In the genomic region with DNA sequence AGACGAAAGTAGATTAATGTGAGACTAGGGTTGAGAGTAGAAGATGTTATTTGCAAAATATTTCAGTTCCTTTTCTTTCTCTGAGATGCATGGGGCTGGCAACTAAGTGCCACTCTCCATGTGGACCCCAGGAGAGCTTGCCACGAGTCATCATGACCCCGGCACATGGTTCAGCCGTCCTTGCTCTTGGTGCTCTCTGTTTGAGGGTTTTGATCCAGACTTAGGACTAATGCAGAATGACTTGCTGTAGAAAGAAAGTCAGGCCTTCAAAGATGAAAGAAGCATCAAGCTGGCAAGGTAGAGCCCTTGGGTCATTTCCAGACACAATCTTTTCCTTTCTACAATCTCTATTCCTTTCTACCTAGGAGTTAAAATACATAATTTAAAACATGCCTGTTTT, we compare ENCODE assay signal across 21 cellular contexts.
DNase-seq lines count a peak whose midpoint lies in the region; FAIRE-seq and TF ChIP-seq lines count a peak whose summit lies in the region.
"Had no signal": no experiment of that assay in that cellular context is flagged by ENCODE, and none has a peak within 500 bp of the region (broad histone marks: within the 10 kb centered on the region; RNA-seq: fewer than 3 reads in every experiment).

No MANE protein-coding gene starts in this region.

- H3K4me3 ChIP-seq in OCI-LY3 (ENCODE audit: low read length) = no peak overlapping the region
- no peak overlapping the region for H3K4me3 ChIP-seq in endothelial cell of umbilical vein (replicated peaks in 1 of 3; ENCODE audit: insufficient read depth in 1 of 3, low read depth in 1 of 3, low read length in 3 of 3)
- H3K4me3 ChIP-seq: HAP-1 had no signal

- CTCF ChIA-PET in endothelial cell of umbilical vein (lab: Charles Lee) = interaction anchor here (1.1 kb wide), 1 partner anchor 29 kb away, joined by 3 read pairs; no protein-coding TSS in a partner anchor

- H3K4me1 Mint-ChIP-seq in progenitor cell of endocrine pancreas (ENCODE audit: low read depth) = peaks cover 4% of the 10 kb centered on the region
- H3K4me1 Mint-ChIP-seq: B cell had no signal

- POLR2A ChIA-PET in endothelial cell of umbilical vein (lab: Charles Lee) = no interaction called here

- H3K4me2 ChIP-seq in OCI-LY3 (ENCODE audit: low read length) = peak overlapping the region; percentile 35
- H3K4me2 ChIP-seq in endothelial cell of umbilical vein (ENCODE audit: insufficient read depth, low read length) = no peak overlapping the region

- H3K9me3 Mint-ChIP-seq in progenitor cell of endocrine pancreas (ENCODE audit: low read depth) = no peaks in the 10 kb centered on the region
- H3K9me3 Mint-ChIP-seq: CD4-positive, alpha-beta T cell had no signal

- peak; percentile 20 for DNase-seq in ELR (ENCODE audit: low read depth)
- no peak for DNase-seq in endothelial cell of umbilical vein (ENCODE audit: low read depth, low spot score)
- peak; percentile 32 for DNase-seq in renal cortical epithelial cell (ENCODE audit: low read depth)
- DNase-seq in HTR-8/SVneo (ENCODE audit: insufficient read length, low spot score) = no peak
- no peak for DNase-seq in progenitor cell of endocrine pancreas (ENCODE audit: low spot score, unreplicated experiment)
- no peak for DNase-seq in stimulated activated naive CD4-positive, alpha-beta T cell (lab: John Stamatoyannopoulos, UW)
- no peak for DNase-seq in activated CD4-positive, alpha-beta T cell treated with anti-CD3 and anti-CD28 coated beads for 48 hours
- DNase-seq: C1 segment of cervical spinal cord; CD4-positive, alpha-beta T cell; DMS153; DMS79 treated with DMSO at 0.1 percent for 48 hours; EL; GDM1 had no signal

- FAIRE-seq in endothelial cell of umbilical vein (lab: Jason Lieb, UNC) (peak; percentile 4), HTR-8/SVneo (lab: Jason Lieb, UNC) (no peak)
- FAIRE-seq: A204.1, D721Med, GM12892, GM19239, H1 had no signal

- H3K36me3 Mint-ChIP-seq in progenitor cell of endocrine pancreas (ENCODE audit: insufficient read depth) = no peaks in the 10 kb centered on the region

- no peaks in the 10 kb centered on the region for H3K9me1 ChIP-seq in endothelial cell of umbilical vein (replicated peaks; ENCODE audit: control insufficient read depth, extremely low read depth, insufficient read depth, low read length)

- TF ChIP-seq CTCF in OCI-LY3 (IDR thresholded peaks at IDR 0.05; ENCODE audit: low read depth, low read length) (no peak), endothelial cell of umbilical vein (IDR thresholded peaks at IDR 0.05; ENCODE audit: extremely low read depth in 1 of 2, insufficient read depth in 1 of 2, low read depth in 1 of 2, low read length in 2 of 2) (no peak), progenitor cell of endocrine pancreas (IDR thresholded peaks at IDR 0.05; ENCODE audit: unreplicated experiment) (no peak)

- BruUV-seq in endothelial cell of umbilical vein (replicated peaks; lab: Mats Ljungman, UMichigan) = no TSS peak

- no peaks in the 10 kb centered on the region for H3K27me3 Mint-ChIP-seq in progenitor cell of endocrine pancreas
- H3K27me3 Mint-ChIP-seq: CD4-positive, alpha-beta T cell had no signal

- no peak overlapping the region for H3K27ac Mint-ChIP-seq in progenitor cell of endocrine pancreas
- H3K27ac Mint-ChIP-seq: B cell; CD4-positive, alpha-beta T cell had no signal

- H3K27me3 ChIP-seq in OCI-LY3 (ENCODE audit: low read depth, low read length) (no peaks in the 10 kb centered on the region), endothelial cell of umbilical vein (ENCODE audit: control insufficient read depth in 2 of 2, insufficient read depth in 2 of 2, low read length in 2 of 2) (no peaks in the 10 kb centered on the region)

- H4K20me1 ChIP-seq in OCI-LY3 (ENCODE audit: insufficient read depth, low read length) (no peaks in the 10 kb centered on the region), endothelial cell of umbilical vein (replicated peaks; ENCODE audit: control insufficient read depth, extremely low read depth, insufficient read depth, low read length) (no peaks in the 10 kb centered on the region)

- H3K4me1 ChIP-seq in OCI-LY3 (ENCODE audit: low read length) = peaks cover 27% of the 10 kb centered on the region
- peaks cover 9% of the 10 kb centered on the region for H3K4me1 ChIP-seq in endothelial cell of umbilical vein (ENCODE audit: control insufficient read depth, extremely low read depth, insufficient read depth, low read length)
- H3K4me1 ChIP-seq: HAP-1 had no signal

- peaks cover 2% of the 10 kb centered on the region for H3K36me3 ChIP-seq in OCI-LY3 (replicated peaks; ENCODE audit: low read depth, low read length)
- no peaks in the 10 kb centered on the region for H3K36me3 ChIP-seq in endothelial cell of umbilical vein (ENCODE audit: control insufficient read depth in 2 of 2, extremely low read depth in 1 of 2, insufficient read depth in 2 of 2, low read length in 2 of 2)
- H3K36me3 ChIP-seq: HAP-1 had no signal

- H3K9me3 ChIP-seq in OCI-LY3 (ENCODE audit: insufficient read depth, low read length) = no peaks in the 10 kb centered on the region
- H3K9me3 ChIP-seq in endothelial cell of umbilical vein (replicated peaks; ENCODE audit: control insufficient read depth, insufficient read depth, low read length) = no peaks in the 10 kb centered on the region
- H3K9me3 ChIP-seq: HAP-1 had no signal

- dilution Hi-C loops in endothelial cell of umbilical vein (cut with MboI; ENCODE audit: extremely low pct_ligation_motif_present, low sequenced_read_pairs) = no loop called here

- intact Hi-C loops in endothelial cell of umbilical vein (cut with micrococcal nuclease) = loop anchor here (5.0 kb wide), 1 partner anchor 83 kb away; a partner anchor contains a TSS

- H2AFZ ChIP-seq in OCI-LY3 (ENCODE audit: low read depth, low read length) (no peak overlapping the region), endothelial cell of umbilical vein (ENCODE audit: low read depth, low read length) (no peak overlapping the region)

- no peaks in the 10 kb centered on the region for H3K79me2 ChIP-seq in OCI-LY3 (ENCODE audit: low read length)
- H3K79me2 ChIP-seq in endothelial cell of umbilical vein (ENCODE audit: control insufficient read depth, insufficient read depth, low read length) = no peaks in the 10 kb centered on the region

- H3K4me3 Mint-ChIP-seq in progenitor cell of endocrine pancreas (ENCODE audit: low read depth) = no peak overlapping the region
- H3K4me3 Mint-ChIP-seq: B cell; CD4-positive, alpha-beta T cell had no signal

- no peak for TF ChIP-seq POLR2A in endothelial cell of umbilical vein (IDR thresholded peaks at IDR 0.05; ENCODE audit: low read depth, low read length)

- H3K9ac ChIP-seq in OCI-LY3 (ENCODE audit: low read length) = no peak overlapping the region
- no peak overlapping the region for H3K9ac ChIP-seq in endothelial cell of umbilical vein (replicated peaks; ENCODE audit: extremely low read depth, insufficient read depth, low read length)

- H3K27ac ChIP-seq in OCI-LY3 (ENCODE audit: low read length) (peak overlapping the region; percentile 28), endothelial cell of umbilical vein (ENCODE audit: insufficient read depth, low read depth, low read length) (no peak overlapping the region)

TF ChIP-seq in endothelial cell of umbilical vein, 7 proteins besides CTCF, POLR2A, EP300 and RAD21:
- TF ChIP-seq MYC (IDR thresholded peaks at IDR 0.05; ENCODE audit: low read depth, low read length) (no peak), FOS (IDR thresholded peaks at IDR 0.05; ENCODE audit: borderline replicate concordance, insufficient read depth, low read length) (no peak), EZH2 (IDR thresholded peaks at IDR 0.05; ENCODE audit: borderline replicate concordance, low read depth, low read length, severe bottlenecking) (no peak), JUN (IDR thresholded peaks at IDR 0.05; ENCODE audit: borderline replicate concordance, insufficient read depth, insufficient read length, low read depth) (no peak), POLR2AphosphoS5 (IDR thresholded peaks at IDR 0.05; ENCODE audit: insufficient read depth, low read depth, low read length) (no peak), GATA2 (IDR thresholded peaks at IDR 0.05; ENCODE audit: insufficient read depth, insufficient read length, low read depth, low read length) (no peak)
- TF ChIP-seq, protein P1, sequence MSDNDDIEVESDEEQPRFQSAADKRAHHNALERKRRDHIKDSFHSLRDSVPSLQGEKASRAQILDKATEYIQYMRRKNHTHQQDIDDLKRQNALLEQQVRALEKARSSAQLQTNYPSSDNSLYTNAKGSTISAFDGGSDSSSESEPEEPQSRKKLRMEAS (IDR thresholded peaks at IDR 0.05; ENCODE audit: insufficient read depth, insufficient read length) = no peak

Comparison
In these comparisons a context has a peak if more than half of its experiments do, and no peak if none do; other contexts are left out.
1. DNase-seq: peak in ELR (single experiment) and renal cortical epithelial cell (single experiment); none in endothelial cell of umbilical vein (single experiment), HTR-8/SVneo (single experiment), progenitor cell of endocrine pancreas (single experiment), stimulated activated naive CD4-positive, alpha-beta T cell (0 of 6) and activated CD4-positive, alpha-beta T cell treated with anti-CD3 and anti-CD28 coated beads for 48 hours (single experiment).